Comparison of ENCODE assay signal across 14 cellular contexts in the genomic region with DNA sequence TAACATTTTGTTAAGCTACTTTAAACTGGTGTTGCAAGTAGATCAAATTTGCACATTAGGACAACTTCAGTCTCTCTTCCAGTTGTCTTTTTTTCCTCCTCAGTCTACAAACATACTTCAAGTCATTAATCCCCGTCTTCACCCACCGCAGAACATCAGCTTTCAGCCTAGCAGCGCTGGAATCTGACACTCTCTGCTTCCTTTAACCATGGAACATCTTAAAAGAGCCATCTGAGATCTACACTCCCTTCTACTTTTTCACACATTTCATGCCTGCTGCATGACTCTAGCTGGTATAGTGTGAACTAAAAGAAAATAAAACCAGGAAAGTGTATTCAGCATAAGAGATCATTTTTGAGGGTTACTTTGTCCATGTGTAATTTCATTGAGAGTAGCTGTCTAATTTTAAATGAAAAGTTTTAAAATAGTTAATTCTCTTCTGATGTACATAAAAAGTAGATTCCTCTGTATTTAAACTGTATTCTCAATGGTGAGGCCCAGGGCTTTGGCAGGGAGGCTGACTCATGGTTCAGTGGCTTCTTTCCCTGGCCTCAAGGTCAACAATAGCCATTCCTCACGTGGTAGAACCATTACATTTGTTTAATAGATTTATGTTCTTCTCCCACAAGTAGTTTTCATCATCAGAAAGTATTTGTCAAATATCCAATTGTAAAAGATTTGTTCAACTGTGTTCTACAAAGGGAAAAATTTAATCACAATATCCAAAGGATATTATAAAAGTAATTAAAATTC. TPM values are rescaled to one million over a fixed set of nuclear protein-coding genes. Genes with fewer than 3 reads are reported as not detected.
DNase-seq lines count a peak whose midpoint lies in the region; ATAC-seq and TF ChIP-seq lines count a peak whose summit lies in the region.
"Had no signal": no experiment of that assay in that cellular context is flagged by ENCODE, and none has a peak within 500 bp of the region (broad histone marks: within the 10 kb centered on the region; RNA-seq: fewer than 3 reads in every experiment).

No MANE protein-coding gene starts in this region.

- WGBS in adrenal gland, 4 donors = 37 to 62% (median 45%) methylated on average over 3 to 4 of the region's 4 CpGs

- H3K27ac ChIP-seq in adrenal gland = peak overlapping the region in 4 of 5 donors; percentile 11 to 48 (median 42)

- no peak for ATAC-seq in HG03442 (IDR thresholded peaks at IDR 0.05; ENCODE audit: unreplicated experiment)

- H3K36me3 ChIP-seq in adrenal gland (replicated peaks in 1 of 2) = no peaks in the 10 kb centered on the region

- intact Hi-C loops in adrenal gland (cut with DNase I) = no loop called here

- H3K9me3 ChIP-seq in adrenal gland (replicated peaks in 1 of 3) = no peaks in the 10 kb centered on the region

- DNase-seq in ACHN (peak; percentile 53), HCEC 1CT (peak; percentile 97), adrenal gland (peak; percentile 65 to 89 (median 77)), kidney tubule cell (ENCODE audit: low spot score) (peak; percentile 70), GF-D8 (lab: John Stamatoyannopoulos, UW) (no peak), GM10248 (ENCODE audit: extremely low spot score) (no peak), NCI-H446 treated with DMSO at 0.1 percent for 48 hours (lab: John Stamatoyannopoulos, UW) (no peak)
- DNase-seq: activated CD4-positive, alpha-beta T cell treated with anti-CD3 and anti-CD28 coated beads, Interleukin-2, amount 50 U/mL, for 4 hours; activated naive CD4-positive, alpha-beta T cell treated with anti-CD3 and anti-CD28 coated beads for 36 hours; head of caudate nucleus; midbrain; NCI-H1417 had no signal

- CTCF ChIA-PET in GM10248 (lab: Yijun Ruan, JAX) = no interaction called here

- no peak overlapping the region for H3K4me3 ChIP-seq in adrenal gland

- in situ Hi-C loops in ACHN (cut with HindIII; ENCODE audit: low pct_ligation_motif_present, low pct_unique_long_range_greater_than_20kb, low sequenced_read_pairs) = no loop called here

- TF ChIP-seq POLR2A in adrenal gland (IDR thresholded peaks at IDR 0.05) = no peak

- H3K27me3 ChIP-seq in adrenal gland = no peaks in the 10 kb centered on the region

- H3K4me1 ChIP-seq in adrenal gland (replicated peaks in 1 of 2) = peaks cover 14 to 20% of the 10 kb centered on the region in 2 donors

- TF ChIP-seq CTCF in adrenal gland (IDR thresholded peaks at IDR 0.05) = no peak
- TF ChIP-seq CTCF in GM10248 (IDR thresholded peaks at IDR 0.05; ENCODE audit: control extremely low read depth, extremely low read depth, low read depth, missing control alignments) = no peak

- POLR2A ChIA-PET in GM10248 (lab: Yijun Ruan, JAX) = no interaction called here

RNA-seq across cellular contexts. Expression of gene SGPP2, which starts 16.5 kb away (rescaled TPM):
- 10 to 100 TPM; 11.2 to 33.7 (median 18.8) TPM for total RNA-seq in adrenal gland
- polyA plus RNA-seq in adrenal gland = 10 to 100 TPM in 1 of 3 donors, 1 to 10 TPM in 1, under 1 TPM in 1; 0.61 to 11.2 (median 1.3) TPM
- total RNA-seq: dermis microvascular lymphatic vessel endothelial cell had no signal

Comparison
In these comparisons a context has a peak if more than half of its experiments do, and no peak if none do; other contexts are left out.
1. DNase-seq: peak in ACHN (single experiment), HCEC 1CT (single experiment), adrenal gland (7 of 7) and kidney tubule cell (single experiment); none in GF-D8 (single experiment), GM10248 (single experiment) and NCI-H446 treated with DMSO at 0.1 percent for 48 hours (single experiment).